In the genomic region with DNA sequence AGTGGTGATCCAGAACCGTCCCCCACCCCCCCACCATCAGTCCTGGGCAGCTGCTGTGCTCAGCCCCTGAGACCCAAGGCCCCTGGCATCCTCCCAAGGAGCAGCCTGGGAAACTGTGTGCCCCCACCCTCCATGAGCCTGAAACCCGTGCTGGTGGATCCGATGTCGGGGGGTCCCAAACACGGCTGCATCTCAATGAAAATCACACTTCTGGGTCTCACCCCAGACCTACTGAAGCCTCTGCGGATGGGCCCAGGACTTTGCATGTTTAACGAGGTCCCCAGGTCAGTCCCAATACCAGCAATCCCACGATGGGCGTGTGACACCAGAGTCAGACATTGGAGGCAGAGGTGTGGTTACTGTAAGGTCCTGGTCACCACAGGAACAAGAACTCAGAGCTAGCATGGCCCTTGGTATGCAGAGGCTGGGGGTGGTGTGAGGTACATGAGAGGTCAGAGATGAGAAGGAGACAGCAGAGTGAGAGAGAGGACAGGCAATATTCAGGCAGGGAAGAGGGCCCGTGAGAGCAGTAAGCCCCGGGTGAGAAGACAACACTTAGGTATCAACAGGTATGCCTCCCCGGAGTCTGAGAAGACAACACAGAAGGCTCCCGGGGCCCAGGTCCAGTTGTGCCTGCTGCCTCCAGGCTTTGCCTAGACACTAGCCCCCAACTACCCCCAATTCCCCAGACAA, we compare ENCODE assay signal across 27 cellular contexts.
"Had no signal": no experiment of that assay in that cellular context is flagged by ENCODE, and none has a peak within 500 bp of the region (broad histone marks: within the 10 kb centered on the region; RNA-seq: fewer than 3 reads in every experiment).

No MANE protein-coding gene starts in this region.

- H3K4me3 Mint-ChIP-seq: activated CD4-positive, alpha-beta memory T cell treated with anti-CD3 and anti-CD28 coated beads, Interleukin-2, amount 10 ng/mL, durations not matched to agents 7 days and 5 days; activated CD8-positive, alpha-beta memory T cell treated with anti-CD3 and anti-CD28 coated beads, Interleukin-2, amount 10 ng/mL, durations not matched to agents 7 days and 5 days; brain had no signal

- H3K4me1 ChIP-seq: adrenal gland, SJCRH30 had no signal

- H3K36me3 ChIP-seq: adrenal gland, SJCRH30, WERI-Rb-1 had no signal

- H3K27ac Mint-ChIP-seq: activated CD4-positive, alpha-beta memory T cell treated with anti-CD3 and anti-CD28 coated beads, Interleukin-2, amount 10 ng/mL, durations not matched to agents 7 days and 5 days; activated CD8-positive, alpha-beta memory T cell treated with anti-CD3 and anti-CD28 coated beads, Interleukin-2, amount 10 ng/mL, durations not matched to agents 7 days and 5 days; activated naive CD4-positive, alpha-beta T cell treated with anti-CD3 and anti-CD28 coated beads, Interleukin-2, amount 50 U/mL, for 72 hours; brain had no signal

- H3K4me3 ChIP-seq: adrenal gland, SJCRH30, SK-N-MC had no signal

- H3K27ac ChIP-seq: adrenal gland, SJCRH30, SK-N-MC, WERI-Rb-1 had no signal

- DNase-seq: activated CD4-positive, alpha-beta memory T cell treated with anti-CD3 and anti-CD28 coated beads, Interleukin-2, amount 10 ng/mL, durations not matched to agents 7 days and 5 days; activated CD4-positive, alpha-beta T cell treated with anti-CD3 and anti-CD28 coated beads for 1 hour; activated CD4-positive, alpha-beta T cell treated with anti-CD3 and anti-CD28 coated beads for 48 hours; activated CD4-positive, CD25-positive, alpha-beta regulatory T cell; activated CD8-positive, alpha-beta memory T cell treated with anti-CD3 and anti-CD28 coated beads for 24 hours; activated CD8-positive, alpha-beta memory T cell treated with anti-CD3 and anti-CD28 coated beads, Interleukin-2, amount 10 ng/mL, durations not matched to agents 7 days and 5 days; activated CD8-positive, alpha-beta memory T cell treated with anti-CD3 and anti-CD28 coated beads, Interleukin-2, amount 50 U/mL, for 48 hours; activated effector memory CD4-positive, alpha-beta T cell treated with anti-CD3 and anti-CD28 coated beads, Interleukin-2, amount 50 U/mL, for 16 hours; activated naive CD4-positive, alpha-beta T cell; activated T-cell treated with anti-CD3 and anti-CD28 coated beads, Interleukin-2, amount 50 U/mL, for 48 hours; caudate nucleus; Karpas-422; NCI-H1105 treated with DMSO at 0.1 percent for 48 hours; NCI-H1436; NCI-H1694; NCI-H1930; NCI-H345; NCI-H524 treated with DMSO at 0.1 percent for 48 hours; SHP77; SJCRH30; T1000; WERI-Rb-1 had no signal

- H3K36me3 Mint-ChIP-seq: activated naive CD4-positive, alpha-beta T cell treated with anti-CD3 and anti-CD28 coated beads, Interleukin-2, amount 50 U/mL, for 72 hours had no signal

- H3K27me3 Mint-ChIP-seq: brain had no signal

- H3K27me3 ChIP-seq: adrenal gland, SJCRH30 had no signal

- H3K9me3 Mint-ChIP-seq: activated CD4-positive, alpha-beta memory T cell treated with anti-CD3 and anti-CD28 coated beads, Interleukin-2, amount 10 ng/mL, durations not matched to agents 7 days and 5 days; activated naive CD4-positive, alpha-beta T cell treated with anti-CD3 and anti-CD28 coated beads, Interleukin-2, amount 50 U/mL, for 72 hours had no signal

- H3K9me3 ChIP-seq: adrenal gland, SJCRH30 had no signal

- ATAC-seq: activated CD8-positive, alpha-beta memory T cell treated with anti-CD3 and anti-CD28 coated beads, Interleukin-2, amount 10 ng/mL, durations not matched to agents 7 days and 5 days; activated naive CD4-positive, alpha-beta T cell treated with anti-CD3 and anti-CD28 coated beads, Interleukin-2, amount 50 U/mL, for 72 hours; Panc1 had no signal
